Comparison of ENCODE assay signal across 17 cellular contexts in genomic region chr3:58063022-58063421, GRCh38. TPM values are rescaled to one million over a fixed set of nuclear protein-coding genes. Genes with fewer than 3 reads are reported as not detected.
A peak's percentile ranks its signal among the peaks of the same experiment; 100 is the strongest.
DNase-seq lines count a peak whose midpoint lies in the region; ATAC-seq and TF ChIP-seq lines count a peak whose summit lies in the region.
"Had no signal": no experiment of that assay in that cellular context is flagged by ENCODE, and none has a peak within 500 bp of the region (broad histone marks: within the 10 kb centered on the region; RNA-seq: fewer than 3 reads in every experiment).

No MANE protein-coding gene starts in this region.

- TF ChIP-seq CTCF in AG04450 (IDR thresholded peaks at IDR 0.05; ENCODE audit: low read depth, low read length): no peak
- no peak for TF ChIP-seq CTCF in RWPE2 (IDR thresholded peaks at IDR 0.05; ENCODE audit: poor library complexity, severe bottlenecking)
- no peak for TF ChIP-seq CTCF in gastroesophageal sphincter (IDR thresholded peaks at IDR 0.05)
- no peak for TF ChIP-seq CTCF in prostate gland (IDR thresholded peaks at IDR 0.05)

- H3K4me1 ChIP-seq in RWPE2 (ENCODE audit: insufficient read depth, poor library complexity, severe bottlenecking): peaks cover 79% of the 10 kb centered on the region
- H3K4me1 ChIP-seq in gastroesophageal sphincter: peaks cover 17 to 100% (median 39%) of the 10 kb centered on the region in 3 donors
- H3K4me1 ChIP-seq in prostate gland (replicated peaks): peaks cover 11% of the 10 kb centered on the region

- ATAC-seq in RWPE2 (ENCODE audit: low read depth) (no peak), gastroesophageal sphincter (no peak)
- ATAC-seq: mucosa of descending colon, T-cell had no signal

- 35 to 80% methylated on average over 1 to 3 of the region's 10 CpGs for WGBS in gastroesophageal sphincter (ENCODE audit: low coverage in 1 of 2), 2 donors
- 71% methylated on average over 10 of the region's 10 CpGs for WGBS in prostate gland

- H3K36me3 ChIP-seq in RWPE2 (ENCODE audit: low read depth) (peaks cover 91% of the 10 kb centered on the region), gastroesophageal sphincter (no peaks in the 10 kb centered on the region), prostate gland (no peaks in the 10 kb centered on the region)
- H3K36me3 ChIP-seq: cardiac muscle cell, gastrocnemius medialis had no signal

- no peak overlapping the region for H3K4me3 ChIP-seq in AG04450 (ENCODE audit: low read depth, low read length)
- H3K4me3 ChIP-seq in RWPE2 (ENCODE audit: severe bottlenecking): no peak overlapping the region
- no peak overlapping the region for H3K4me3 ChIP-seq in gastroesophageal sphincter
- no peak overlapping the region for H3K4me3 ChIP-seq in prostate gland
- H3K4me3 ChIP-seq: cardiac muscle cell, gastrocnemius medialis, mucosa of descending colon had no signal

- TF ChIP-seq EP300 in gastroesophageal sphincter (IDR thresholded peaks at IDR 0.05): no peak

- CTCF ChIA-PET in AG04450 (lab: Charles Lee): interaction anchor here (0.6 to 1.3 kb wide), 4 partner anchors 55 to 209 kb away, joined by 3 to 4 read pairs (median 3); no protein-coding TSS in a partner anchor

- TF ChIP-seq POLR2A in gastroesophageal sphincter (IDR thresholded peaks at IDR 0.05) (no peak), prostate gland (IDR thresholded peaks at IDR 0.05) (no peak)

- intact Hi-C loops in prostate gland (cut with DNase I): no loop called here

- POLR2A ChIA-PET in AG04450 (lab: Yijun Ruan, JAX): interaction anchor here (0.6 to 1.1 kb wide), 2 partner anchors 11 to 38 kb away, joined by 3 to 14 read pairs; no protein-coding TSS in a partner anchor

- H3K27me3 ChIP-seq in AG04450 (ENCODE audit: control insufficient read depth, insufficient read depth, low read length): no peaks in the 10 kb centered on the region
- H3K27me3 ChIP-seq in RWPE2 (ENCODE audit: insufficient read depth, poor library complexity, severe bottlenecking): no peaks in the 10 kb centered on the region
- no peaks in the 10 kb centered on the region for H3K27me3 ChIP-seq in gastroesophageal sphincter
- no peaks in the 10 kb centered on the region for H3K27me3 ChIP-seq in prostate gland (replicated peaks; ENCODE audit: insufficient read depth)
- H3K27me3 ChIP-seq: cardiac muscle cell, gastrocnemius medialis had no signal

- peak overlapping the region; percentile 25 for H3K27ac ChIP-seq in AG04450 (ENCODE audit: low read depth, low read length)
- peak overlapping the region; percentile 94 for H3K27ac ChIP-seq in RWPE2 (ENCODE audit: poor library complexity, severe bottlenecking)
- H3K27ac ChIP-seq in gastroesophageal sphincter: peak overlapping the region; percentile 63 to 86 (median 76)
- peak overlapping the region; percentile 20 to 29 for H3K27ac ChIP-seq in prostate gland
- H3K27ac ChIP-seq: cardiac muscle cell had no signal

- no peak for DNase-seq in AG04450 (ENCODE audit: low read depth, low spot score)
- DNase-seq in RWPE2 (ENCODE audit: low spot score): no peak
- DNase-seq in prostate gland (ENCODE audit: low spot score): no peak
- DNase-seq in effector CD8-positive, alpha-beta T cell (lab: John Stamatoyannopoulos, UW): no peak
- DNase-seq in stimulated activated CD4-positive, alpha-beta T cell treated with anti-CD3 and anti-CD28 coated beads, Interleukin-4, amount 100 ng/mL, for 1 hour: no peak
- DNase-seq in T-helper 9 cell: no peak
- DNase-seq in NCI-H1694 treated with DMSO at 0.1 percent for 48 hours (lab: John Stamatoyannopoulos, UW): no peak
- DNase-seq: activated naive CD4-positive, alpha-beta T cell treated with anti-CD3 and anti-CD28 coated beads for 36 hours; immature natural killer cell; Karpas-422; NCI-H146; NCI-H524; T-cell had no signal

- H3K9me3 ChIP-seq in AG04450 (ENCODE audit: control insufficient read depth, insufficient read depth, low read length) (no peaks in the 10 kb centered on the region), RWPE2 (ENCODE audit: severe bottlenecking) (no peaks in the 10 kb centered on the region), gastroesophageal sphincter (no peaks in the 10 kb centered on the region), prostate gland (no peaks in the 10 kb centered on the region)
- H3K9me3 ChIP-seq: gastrocnemius medialis, mucosa of descending colon had no signal

RNA-seq across cellular contexts. Expression of gene FLNB, which starts 54.8 kb away (rescaled TPM):
- 89.6 and 90.4 TPM in 2 replicates for polyA plus RNA-seq in AG04450 (2011; rRNA removed)
- 265 and 295 TPM in 2 replicates for polyA minus RNA-seq in AG04450 (2011; rRNA and poly(A)+ RNA removed)
- total RNA-seq in gastroesophageal sphincter (100 to 1,000 TPM in 1 of 4 donors, 10 to 100 TPM in 3; 60.2 to 138 (median 96.2) TPM), prostate gland (100 to 1,000 TPM; 331 to 408 TPM)

Comparison
In these comparisons a context has a peak if more than half of its experiments do, and no peak if none do; other contexts are left out.
1. H3K27ac ChIP-seq: peak in every context shown above with its lines; median percentile 94 in RWPE2; 76 in gastroesophageal sphincter; 25 in AG04450; 24 in prostate gland.